Comparison of ENCODE assay signal across 28 cellular contexts in the genomic region with DNA sequence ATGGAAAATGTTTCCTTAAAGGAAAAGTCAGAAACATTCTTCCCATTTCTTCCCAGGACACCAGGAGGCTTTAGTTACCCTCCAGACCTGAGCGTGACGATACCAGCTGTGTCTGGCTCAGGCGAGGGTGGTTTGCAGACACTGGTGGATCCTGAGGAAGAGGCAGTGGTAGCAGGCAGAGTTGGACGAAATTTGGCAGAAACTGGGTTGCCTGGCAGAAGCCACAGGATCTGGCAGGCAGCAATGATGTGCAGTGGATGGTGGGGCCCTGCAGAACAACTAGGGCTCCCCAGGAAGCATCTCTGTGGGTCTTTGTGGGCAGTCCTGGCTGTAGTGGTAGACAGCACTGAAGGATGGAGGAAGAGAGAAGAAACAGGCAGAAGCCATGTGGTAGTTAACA.
"Had no signal": no experiment of that assay in that cellular context is flagged by ENCODE, and none has a peak within 500 bp of the region (broad histone marks: within the 10 kb centered on the region; RNA-seq: fewer than 3 reads in every experiment).

No MANE protein-coding gene starts in this region.

- H3K4me3 ChIP-seq: colonic mucosa, coronary artery, dorsolateral prefrontal cortex, esophagus squamous epithelium, gastrocnemius medialis, gastroesophageal sphincter, heart left ventricle, heart right ventricle had no signal

- H3K27ac ChIP-seq: colonic mucosa, coronary artery, dorsolateral prefrontal cortex, epithelial cell of prostate, esophagus squamous epithelium, foreskin keratinocyte, gastrocnemius medialis, gastroesophageal sphincter, heart left ventricle, heart right ventricle had no signal

- H3K4me3 Mint-ChIP-seq: dendritic cell treated with granulocyte-macrophage colony-stimulating factor and Interleukin-4, amounts not matched to agents 40 ng/mL and 50 ng/mL, for 4 days; effector memory CD8-positive, alpha-beta T cell; endodermal cell had no signal

- DNase-seq: colonic mucosa; cortex of kidney; dermis blood vessel endothelial cell; dorsolateral prefrontal cortex; effector CD4-positive, alpha-beta T cell; effector CD8-positive, alpha-beta T cell; effector memory CD4-positive, alpha-beta T cell; effector memory CD8-positive, alpha-beta T cell; endodermal cell; erythroblast; esophagus squamous epithelium; foreskin fibroblast; foreskin keratinocyte; foreskin melanocyte; gastrocnemius medialis; glutamatergic neuron; head of caudate nucleus; heart left ventricle; heart right ventricle had no signal

- FAIRE-seq: colon, endometrium, endothelial cell of umbilical vein, frontal cortex had no signal

- H3K36me3 ChIP-seq: colonic mucosa, esophagus squamous epithelium, gastrocnemius medialis, gastroesophageal sphincter, heart left ventricle, heart right ventricle had no signal

- H3K27ac Mint-ChIP-seq: dendritic cell treated with granulocyte-macrophage colony-stimulating factor and Interleukin-4, amounts not matched to agents 40 ng/mL and 50 ng/mL, for 4 days; effector memory CD8-positive, alpha-beta T cell; endodermal cell had no signal

- ATAC-seq: effector memory CD8-positive, alpha-beta T cell; esophagus mucosa; foreskin keratinocyte; gastrocnemius medialis; heart left ventricle; heart right ventricle had no signal

- H3K9me3 ChIP-seq: colonic mucosa, esophagus squamous epithelium, gastrocnemius medialis, gastroesophageal sphincter, heart left ventricle, heart right ventricle had no signal

- H3K27me3 Mint-ChIP-seq: dendritic cell treated with granulocyte-macrophage colony-stimulating factor and Interleukin-4, amounts not matched to agents 40 ng/mL and 50 ng/mL, for 4 days had no signal

- H3K4me1 Mint-ChIP-seq: endodermal cell had no signal

- H3K27me3 ChIP-seq: colonic mucosa, esophagus squamous epithelium, foreskin keratinocyte, gastrocnemius medialis, gastroesophageal sphincter, heart left ventricle, heart right ventricle had no signal

- H3K9me3 Mint-ChIP-seq: dendritic cell treated with granulocyte-macrophage colony-stimulating factor and Interleukin-4, amounts not matched to agents 40 ng/mL and 50 ng/mL, for 4 days; endodermal cell had no signal

- H3K4me1 ChIP-seq: colonic mucosa, esophagus squamous epithelium, foreskin keratinocyte, gastrocnemius medialis, gastroesophageal sphincter, heart left ventricle, heart right ventricle had no signal
